ENCODE assay signal across 1 cellular context in the genomic region with DNA sequence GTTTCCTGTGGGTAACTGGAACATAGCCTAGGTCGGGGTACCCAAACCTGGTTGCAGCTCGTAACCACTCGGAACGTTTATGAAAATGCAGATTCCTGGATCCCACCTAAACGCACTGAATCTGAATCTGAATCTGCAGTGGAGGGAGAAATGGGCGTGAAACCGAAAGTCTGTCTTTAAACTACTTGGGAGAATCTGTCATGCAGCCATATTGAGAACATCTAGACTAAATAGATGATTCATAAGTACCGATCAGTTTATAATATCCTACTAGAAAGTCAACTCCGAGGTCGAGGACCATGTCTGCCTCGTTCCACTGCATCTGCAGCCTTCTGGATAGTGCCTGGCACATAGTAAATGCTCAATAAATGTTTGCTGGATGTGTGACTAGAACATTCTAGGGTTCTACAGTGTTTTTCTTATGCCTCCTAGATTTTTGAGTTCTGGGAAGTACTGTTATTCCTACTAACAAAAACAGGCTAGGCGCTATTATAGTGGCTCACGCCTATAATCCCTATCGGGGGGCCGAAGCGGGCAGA.
TF ChIP-seq lines count a peak whose summit lies in the region.

No MANE protein-coding gene starts in this region.

TF ChIP-seq in IMR-90, 13 proteins besides CTCF, POLR2A, EP300 and RAD21:
- TF ChIP-seq RFX5 (IDR thresholded peaks at IDR 0.05; ENCODE audit: low read depth, low read length) (no peak), FOS (IDR thresholded peaks at IDR 0.05; ENCODE audit: low read depth, low read length) (peak; percentile 46)
- TF ChIP-seq, protein P1, sequence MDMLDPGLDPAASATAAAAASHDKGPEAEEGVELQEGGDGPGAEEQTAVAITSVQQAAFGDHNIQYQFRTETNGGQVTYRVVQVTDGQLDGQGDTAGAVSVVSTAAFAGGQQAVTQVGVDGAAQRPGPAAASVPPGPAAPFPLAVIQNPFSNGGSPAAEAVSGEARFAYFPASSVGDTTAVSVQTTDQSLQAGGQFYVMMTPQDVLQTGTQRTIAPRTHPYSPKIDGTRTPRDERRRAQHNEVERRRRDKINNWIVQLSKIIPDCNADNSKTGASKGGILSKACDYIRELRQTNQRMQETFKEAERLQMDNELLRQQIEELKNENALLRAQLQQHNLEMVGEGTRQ (IDR thresholded peaks at IDR 0.05; ENCODE audit: low read depth, low read length), result no peak
